In the genomic region with DNA sequence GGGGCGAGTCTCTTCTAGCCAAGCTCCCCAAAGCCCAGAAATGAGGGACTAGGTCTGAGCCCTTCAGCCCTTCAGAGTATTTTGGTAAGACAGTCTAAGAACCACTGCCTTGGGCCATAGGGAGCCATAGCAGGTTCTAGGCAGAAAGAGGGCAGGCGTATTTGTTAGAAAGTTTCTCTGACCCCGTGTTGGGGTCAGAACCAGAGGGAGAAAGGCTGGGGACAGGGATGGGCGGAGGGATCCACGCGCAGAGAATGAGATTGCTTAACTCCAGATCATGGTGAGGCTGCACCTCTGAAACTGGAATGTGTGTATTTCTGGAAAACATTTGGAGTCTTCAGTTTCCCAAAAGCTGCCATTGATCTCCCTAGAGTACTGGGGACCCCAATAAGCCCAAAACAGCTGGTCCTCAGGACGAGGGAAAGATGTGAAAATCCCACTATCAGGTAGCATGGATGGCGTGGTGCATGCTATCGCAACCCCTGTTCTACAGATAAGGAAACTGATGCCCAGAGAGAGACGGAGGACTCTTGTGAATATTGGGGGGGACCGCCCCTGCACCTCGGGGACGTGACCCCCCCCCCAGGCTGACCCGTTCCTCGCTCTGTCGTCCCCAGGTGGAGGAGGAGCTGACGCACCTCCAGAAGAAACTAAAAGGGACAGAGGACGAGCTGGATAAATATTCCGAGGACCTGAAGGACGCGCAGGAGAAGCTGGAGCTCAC, we compare ENCODE assay signal across 1 cellular context.
TF ChIP-seq lines count a peak whose summit lies in the region.

No MANE protein-coding gene starts in this region.

TF ChIP-seq in WTC11, 78 proteins besides CTCF, POLR2A, EP300 and RAD21:
- TF ChIP-seq, protein P1, sequence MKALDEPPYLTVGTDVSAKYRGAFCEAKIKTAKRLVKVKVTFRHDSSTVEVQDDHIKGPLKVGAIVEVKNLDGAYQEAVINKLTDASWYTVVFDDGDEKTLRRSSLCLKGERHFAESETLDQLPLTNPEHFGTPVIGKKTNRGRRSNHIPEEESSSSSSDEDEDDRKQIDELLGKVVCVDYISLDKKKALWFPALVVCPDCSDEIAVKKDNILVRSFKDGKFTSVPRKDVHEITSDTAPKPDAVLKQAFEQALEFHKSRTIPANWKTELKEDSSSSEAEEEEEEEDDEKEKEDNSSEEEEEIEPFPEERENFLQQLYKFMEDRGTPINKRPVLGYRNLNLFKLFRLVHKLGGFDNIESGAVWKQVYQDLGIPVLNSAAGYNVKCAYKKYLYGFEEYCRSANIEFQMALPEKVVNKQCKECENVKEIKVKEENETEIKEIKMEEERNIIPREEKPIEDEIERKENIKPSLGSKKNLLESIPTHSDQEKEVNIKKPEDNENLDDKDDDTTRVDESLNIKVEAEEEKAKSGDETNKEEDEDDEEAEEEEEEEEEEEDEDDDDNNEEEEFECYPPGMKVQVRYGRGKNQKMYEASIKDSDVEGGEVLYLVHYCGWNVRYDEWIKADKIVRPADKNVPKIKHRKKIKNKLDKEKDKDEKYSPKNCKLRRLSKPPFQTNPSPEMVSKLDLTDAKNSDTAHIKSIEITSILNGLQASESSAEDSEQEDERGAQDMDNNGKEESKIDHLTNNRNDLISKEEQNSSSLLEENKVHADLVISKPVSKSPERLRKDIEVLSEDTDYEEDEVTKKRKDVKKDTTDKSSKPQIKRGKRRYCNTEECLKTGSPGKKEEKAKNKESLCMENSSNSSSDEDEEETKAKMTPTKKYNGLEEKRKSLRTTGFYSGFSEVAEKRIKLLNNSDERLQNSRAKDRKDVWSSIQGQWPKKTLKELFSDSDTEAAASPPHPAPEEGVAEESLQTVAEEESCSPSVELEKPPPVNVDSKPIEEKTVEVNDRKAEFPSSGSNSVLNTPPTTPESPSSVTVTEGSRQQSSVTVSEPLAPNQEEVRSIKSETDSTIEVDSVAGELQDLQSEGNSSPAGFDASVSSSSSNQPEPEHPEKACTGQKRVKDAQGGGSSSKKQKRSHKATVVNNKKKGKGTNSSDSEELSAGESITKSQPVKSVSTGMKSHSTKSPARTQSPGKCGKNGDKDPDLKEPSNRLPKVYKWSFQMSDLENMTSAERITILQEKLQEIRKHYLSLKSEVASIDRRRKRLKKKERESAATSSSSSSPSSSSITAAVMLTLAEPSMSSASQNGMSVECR (CRISPR knock-in tag; IDR thresholded peaks at IDR 0.05; ENCODE audit: borderline replicate concordance), result 0 out of 2 replicates have a peak, but pooled peaks have one; percentile 19
- TF ChIP-seq NFATC4 (CRISPR knock-in tag; IDR thresholded peaks at IDR 0.05), result 0 out of 2 replicates have a peak, but pooled peaks have one; percentile 11
- TF ChIP-seq, protein P2, sequence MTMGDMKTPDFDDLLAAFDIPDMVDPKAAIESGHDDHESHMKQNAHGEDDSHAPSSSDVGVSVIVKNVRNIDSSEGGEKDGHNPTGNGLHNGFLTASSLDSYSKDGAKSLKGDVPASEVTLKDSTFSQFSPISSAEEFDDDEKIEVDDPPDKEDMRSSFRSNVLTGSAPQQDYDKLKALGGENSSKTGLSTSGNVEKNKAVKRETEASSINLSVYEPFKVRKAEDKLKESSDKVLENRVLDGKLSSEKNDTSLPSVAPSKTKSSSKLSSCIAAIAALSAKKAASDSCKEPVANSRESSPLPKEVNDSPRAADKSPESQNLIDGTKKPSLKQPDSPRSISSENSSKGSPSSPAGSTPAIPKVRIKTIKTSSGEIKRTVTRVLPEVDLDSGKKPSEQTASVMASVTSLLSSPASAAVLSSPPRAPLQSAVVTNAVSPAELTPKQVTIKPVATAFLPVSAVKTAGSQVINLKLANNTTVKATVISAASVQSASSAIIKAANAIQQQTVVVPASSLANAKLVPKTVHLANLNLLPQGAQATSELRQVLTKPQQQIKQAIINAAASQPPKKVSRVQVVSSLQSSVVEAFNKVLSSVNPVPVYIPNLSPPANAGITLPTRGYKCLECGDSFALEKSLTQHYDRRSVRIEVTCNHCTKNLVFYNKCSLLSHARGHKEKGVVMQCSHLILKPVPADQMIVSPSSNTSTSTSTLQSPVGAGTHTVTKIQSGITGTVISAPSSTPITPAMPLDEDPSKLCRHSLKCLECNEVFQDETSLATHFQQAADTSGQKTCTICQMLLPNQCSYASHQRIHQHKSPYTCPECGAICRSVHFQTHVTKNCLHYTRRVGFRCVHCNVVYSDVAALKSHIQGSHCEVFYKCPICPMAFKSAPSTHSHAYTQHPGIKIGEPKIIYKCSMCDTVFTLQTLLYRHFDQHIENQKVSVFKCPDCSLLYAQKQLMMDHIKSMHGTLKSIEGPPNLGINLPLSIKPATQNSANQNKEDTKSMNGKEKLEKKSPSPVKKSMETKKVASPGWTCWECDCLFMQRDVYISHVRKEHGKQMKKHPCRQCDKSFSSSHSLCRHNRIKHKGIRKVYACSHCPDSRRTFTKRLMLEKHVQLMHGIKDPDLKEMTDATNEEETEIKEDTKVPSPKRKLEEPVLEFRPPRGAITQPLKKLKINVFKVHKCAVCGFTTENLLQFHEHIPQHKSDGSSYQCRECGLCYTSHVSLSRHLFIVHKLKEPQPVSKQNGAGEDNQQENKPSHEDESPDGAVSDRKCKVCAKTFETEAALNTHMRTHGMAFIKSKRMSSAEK (CRISPR knock-in tag; IDR thresholded peaks at IDR 0.05; ENCODE audit: borderline replicate concordance), result no peak
- no peak for TF ChIP-seq ZNF671 (CRISPR knock-in tag; IDR thresholded peaks at IDR 0.05)
- peak; percentile 84 for TF ChIP-seq GTF2I (CRISPR knock-in tag; conservative IDR thresholded peaks at IDR 0.05)
- TF ChIP-seq, protein P3, sequence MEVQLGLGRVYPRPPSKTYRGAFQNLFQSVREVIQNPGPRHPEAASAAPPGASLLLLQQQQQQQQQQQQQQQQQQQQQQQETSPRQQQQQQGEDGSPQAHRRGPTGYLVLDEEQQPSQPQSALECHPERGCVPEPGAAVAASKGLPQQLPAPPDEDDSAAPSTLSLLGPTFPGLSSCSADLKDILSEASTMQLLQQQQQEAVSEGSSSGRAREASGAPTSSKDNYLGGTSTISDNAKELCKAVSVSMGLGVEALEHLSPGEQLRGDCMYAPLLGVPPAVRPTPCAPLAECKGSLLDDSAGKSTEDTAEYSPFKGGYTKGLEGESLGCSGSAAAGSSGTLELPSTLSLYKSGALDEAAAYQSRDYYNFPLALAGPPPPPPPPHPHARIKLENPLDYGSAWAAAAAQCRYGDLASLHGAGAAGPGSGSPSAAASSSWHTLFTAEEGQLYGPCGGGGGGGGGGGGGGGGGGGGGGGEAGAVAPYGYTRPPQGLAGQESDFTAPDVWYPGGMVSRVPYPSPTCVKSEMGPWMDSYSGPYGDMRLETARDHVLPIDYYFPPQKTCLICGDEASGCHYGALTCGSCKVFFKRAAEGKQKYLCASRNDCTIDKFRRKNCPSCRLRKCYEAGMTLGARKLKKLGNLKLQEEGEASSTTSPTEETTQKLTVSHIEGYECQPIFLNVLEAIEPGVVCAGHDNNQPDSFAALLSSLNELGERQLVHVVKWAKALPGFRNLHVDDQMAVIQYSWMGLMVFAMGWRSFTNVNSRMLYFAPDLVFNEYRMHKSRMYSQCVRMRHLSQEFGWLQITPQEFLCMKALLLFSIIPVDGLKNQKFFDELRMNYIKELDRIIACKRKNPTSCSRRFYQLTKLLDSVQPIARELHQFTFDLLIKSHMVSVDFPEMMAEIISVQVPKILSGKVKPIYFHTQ (CRISPR knock-in tag; IDR thresholded peaks at IDR 0.05), result no peak
- TF ChIP-seq ZNF219 (CRISPR knock-in tag; IDR thresholded peaks at IDR 0.05; ENCODE audit: borderline replicate concordance), result no peak
- TF ChIP-seq, protein P4, sequence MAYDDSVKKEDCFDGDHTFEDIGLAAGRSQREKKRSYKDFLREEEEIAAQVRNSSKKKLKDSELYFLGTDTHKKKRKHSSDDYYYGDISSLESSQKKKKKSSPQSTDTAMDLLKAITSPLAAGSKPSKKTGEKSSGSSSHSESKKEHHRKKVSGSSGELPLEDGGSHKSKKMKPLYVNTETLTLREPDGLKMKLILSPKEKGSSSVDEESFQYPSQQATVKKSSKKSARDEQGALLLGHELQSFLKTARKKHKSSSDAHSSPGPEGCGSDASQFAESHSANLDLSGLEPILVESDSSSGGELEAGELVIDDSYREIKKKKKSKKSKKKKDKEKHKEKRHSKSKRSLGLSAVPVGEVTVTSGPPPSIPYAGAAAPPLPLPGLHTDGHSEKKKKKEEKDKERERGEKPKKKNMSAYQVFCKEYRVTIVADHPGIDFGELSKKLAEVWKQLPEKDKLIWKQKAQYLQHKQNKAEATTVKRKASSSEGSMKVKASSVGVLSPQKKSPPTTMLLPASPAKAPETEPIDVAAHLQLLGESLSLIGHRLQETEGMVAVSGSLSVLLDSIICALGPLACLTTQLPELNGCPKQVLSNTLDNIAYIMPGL (CRISPR knock-in tag; IDR thresholded peaks at IDR 0.05), result no peak
- TF ChIP-seq, protein P5, sequence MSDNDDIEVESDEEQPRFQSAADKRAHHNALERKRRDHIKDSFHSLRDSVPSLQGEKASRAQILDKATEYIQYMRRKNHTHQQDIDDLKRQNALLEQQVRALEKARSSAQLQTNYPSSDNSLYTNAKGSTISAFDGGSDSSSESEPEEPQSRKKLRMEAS (CRISPR knock-in tag; IDR thresholded peaks at IDR 0.05), result 0 out of 2 replicates have a peak, but pooled peaks have one; percentile 13
- no peak for TF ChIP-seq NFYB (CRISPR knock-in tag; conservative IDR thresholded peaks at IDR 0.05; ENCODE audit: low read depth)
- TF ChIP-seq JUN (CRISPR knock-in tag; IDR thresholded peaks at IDR 0.05), result no peak
- no peak for TF ChIP-seq RELA (CRISPR knock-in tag; IDR thresholded peaks at IDR 0.05; ENCODE audit: borderline replicate concordance)
- no peak for TF ChIP-seq ZNF121 (CRISPR knock-in tag; IDR thresholded peaks at IDR 0.05)
- TF ChIP-seq NFE2L1 (CRISPR knock-in tag; IDR thresholded peaks at IDR 0.05), result no peak
